1 cellular context compared by ENCODE assay signal in the genomic region with DNA sequence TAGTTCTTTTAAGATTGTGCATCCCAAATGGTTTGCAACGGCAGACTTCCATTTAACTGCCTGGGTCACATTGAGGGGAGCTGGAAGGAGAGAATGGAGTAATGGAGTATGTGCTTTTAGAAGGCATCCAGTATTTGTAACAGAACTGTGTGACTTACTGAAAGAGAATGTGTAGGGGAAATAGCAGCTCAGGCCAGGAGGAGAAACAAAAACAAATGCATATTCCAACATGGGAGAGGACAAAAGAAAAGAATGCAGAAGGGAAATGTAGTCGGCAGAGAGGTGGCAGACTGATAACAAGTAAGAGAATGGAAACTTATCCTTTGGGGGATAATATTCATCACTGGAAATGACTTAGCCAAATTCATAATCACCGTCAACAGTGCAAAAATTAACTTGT.
TF ChIP-seq lines count a peak whose summit lies in the region.

No MANE protein-coding gene starts in this region.

TF ChIP-seq in H1, 55 proteins besides CTCF, POLR2A, EP300 and RAD21:
- TF ChIP-seq CBX5 (IDR thresholded peaks at IDR 0.05; ENCODE audit: low read depth, low read length) (no peak), TEAD4 (IDR thresholded peaks at IDR 0.05; ENCODE audit: low read depth, low read length) (peak; percentile 36; the same call in 1 of the 2 replicates)
